24 cellular contexts compared by ENCODE assay signal in the genomic region with DNA sequence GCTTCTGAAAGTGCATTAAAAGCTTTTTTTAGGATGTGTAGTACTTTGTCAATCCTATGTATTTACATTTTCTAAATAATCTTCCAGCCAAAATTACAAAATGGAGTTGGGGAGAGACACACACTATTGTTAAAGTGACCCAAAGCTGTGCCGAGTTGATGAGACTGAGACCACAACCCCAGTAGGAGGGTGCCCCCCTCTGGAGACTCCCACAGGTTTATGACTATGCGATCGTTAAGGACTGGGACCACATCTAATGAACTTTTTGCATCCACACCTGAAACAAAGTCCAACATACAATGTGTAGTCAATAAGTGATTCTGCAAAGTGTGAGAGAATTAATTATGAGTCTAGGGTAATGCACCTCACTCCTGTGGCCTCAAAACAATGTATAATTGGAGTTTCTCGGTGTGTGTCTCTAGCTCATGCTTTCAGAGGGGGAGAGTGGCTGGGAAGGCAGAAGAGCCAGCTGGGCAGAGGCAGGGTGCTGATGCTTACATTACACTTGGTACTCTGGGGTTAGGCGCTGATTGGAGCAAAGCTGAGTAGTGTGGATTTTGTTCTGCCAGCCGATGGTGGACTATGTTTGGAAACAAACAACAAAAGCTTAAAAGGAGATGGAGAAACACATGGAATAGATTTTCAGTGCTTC.
DNase-seq lines count a peak whose midpoint lies in the region; ATAC-seq and TF ChIP-seq lines count a peak whose summit lies in the region.
"Had no signal": no experiment of that assay in that cellular context is flagged by ENCODE, and none has a peak within 500 bp of the region (broad histone marks: within the 10 kb centered on the region; RNA-seq: fewer than 3 reads in every experiment).

No MANE protein-coding gene starts in this region.

- H3K27me3 ChIP-seq in OCI-LY1 (ENCODE audit: insufficient read depth, low read length): no peaks in the 10 kb centered on the region
- H3K27me3 ChIP-seq: esophagus muscularis mucosa, pancreas, SJSA1, upper lobe of right lung had no signal

- no peaks in the 10 kb centered on the region for H4K20me1 ChIP-seq in OCI-LY1 (ENCODE audit: insufficient read depth, low read length)

- H3K9me2 ChIP-seq in OCI-LY1 (ENCODE audit: low read depth, low read length): no peaks in the 10 kb centered on the region

- DNase-seq in NCI-H748 (lab: John Stamatoyannopoulos, UW; ENCODE audit: unreplicated experiment) (peak; percentile 6), NCI-H748 treated with DMSO at 0.1 percent for 48 hours (lab: John Stamatoyannopoulos, UW) (no peak), glutamatergic neuron (no peak), progenitor cell of endocrine pancreas (ENCODE audit: low spot score, unreplicated experiment) (no peak), MCF 10A (ENCODE audit: unreplicated experiment) (no peak), H4 (ENCODE audit: low spot score) (no peak)
- DNase-seq: activated CD4-positive, alpha-beta T cell treated with anti-CD3 and anti-CD28 coated beads, Interleukin-2, amount 50 U/mL, for 4 hours; activated effector memory CD4-positive, alpha-beta T cell treated with Interleukin-2 at 50 U/mL for 16 hours; DND-41; effector memory CD4-positive, alpha-beta T cell; HFFc6; naive thymus-derived CD8-positive, alpha-beta T cell; NCI-H1436; NCI-H774; pancreas; upper lobe of right lung had no signal

- H3K36me3 Mint-ChIP-seq in glutamatergic neuron (ENCODE audit: unreplicated experiment): no peaks in the 10 kb centered on the region
- peaks cover 7% of the 10 kb centered on the region for H3K36me3 Mint-ChIP-seq in progenitor cell of endocrine pancreas (ENCODE audit: insufficient read depth)
- peaks cover 4% of the 10 kb centered on the region for H3K36me3 Mint-ChIP-seq in MCF 10A (ENCODE audit: insufficient read depth, unreplicated experiment)
- H3K36me3 Mint-ChIP-seq: naive thymus-derived CD8-positive, alpha-beta T cell had no signal

- H3K9me3 Mint-ChIP-seq in glutamatergic neuron (ENCODE audit: unreplicated experiment): no peaks in the 10 kb centered on the region
- H3K9me3 Mint-ChIP-seq in progenitor cell of endocrine pancreas (ENCODE audit: low read depth): no peaks in the 10 kb centered on the region
- H3K9me3 Mint-ChIP-seq in MCF 10A (ENCODE audit: unreplicated experiment): no peaks in the 10 kb centered on the region
- H3K9me3 Mint-ChIP-seq: T-helper 2 cell treated with Interferon-gamma antibody and Interleukin-4, amounts not matched to agents 5 μg/mL and 100 μg/mL, for 36 hours had no signal

- no peaks in the 10 kb centered on the region for H3K79me2 ChIP-seq in OCI-LY1 (ENCODE audit: insufficient read depth, low read length)

- no peak overlapping the region for H3K9ac ChIP-seq in OCI-LY1 (ENCODE audit: low read length)

- H3K27ac Mint-ChIP-seq in glutamatergic neuron (ENCODE audit: unreplicated experiment): peak overlapping the region; percentile 56
- H3K27ac Mint-ChIP-seq in progenitor cell of endocrine pancreas: no peak overlapping the region
- H3K27ac Mint-ChIP-seq in MCF 10A (ENCODE audit: low read depth, unreplicated experiment): no peak overlapping the region
- H3K27ac Mint-ChIP-seq: brain; HFFc6; memory B cell; naive thymus-derived CD8-positive, alpha-beta T cell; T-helper 2 cell treated with Interferon-gamma antibody and Interleukin-4, amounts not matched to agents 5 μg/mL and 100 μg/mL, for 36 hours had no signal

- intact Hi-C loops in MCF 10A (cut with micrococcal nuclease): loop anchor here (5.0 kb wide), 1 partner anchor 184 kb away; no protein-coding TSS in a partner anchor

- CTCF ChIA-PET in MCF 10A (lab: Yijun Ruan, JAX): interaction anchor here (0.7 to 1.1 kb wide), 4 partner anchors 30 to 188 kb away, joined by 3 to 4 read pairs (median 4); no protein-coding TSS in a partner anchor

- BruUV-seq in MCF 10A (replicated peaks; lab: Mats Ljungman, UMichigan): no TSS peak

- 0 out of 2 replicates have a peak, but pooled peaks cover 5% of the 10 kb centered on the region for H3K9me3 ChIP-seq in OCI-LY1 (ENCODE audit: low read length)
- H3K9me3 ChIP-seq: Caco-2, pancreas, SJSA1, upper lobe of right lung had no signal

- no peak overlapping the region for H3K27ac ChIP-seq in OCI-LY1 (ENCODE audit: low read depth, low read length, poor library complexity, severe bottlenecking)
- H3K27ac ChIP-seq: esophagus muscularis mucosa, pancreas, SJSA1, upper lobe of right lung had no signal

- no peak overlapping the region for H3K4me3 ChIP-seq in OCI-LY1 (ENCODE audit: low read depth, low read length, poor library complexity, severe bottlenecking)
- H3K4me3 ChIP-seq: esophagus muscularis mucosa, pancreas, SJSA1, upper lobe of right lung had no signal

- POLR2A ChIA-PET in MCF 10A (lab: Yijun Ruan, JAX): no interaction called here

- no peaks in the 10 kb centered on the region for H3K36me3 ChIP-seq in OCI-LY1 (ENCODE audit: insufficient read depth, low read length)
- H3K36me3 ChIP-seq: esophagus muscularis mucosa, pancreas, SJSA1, upper lobe of right lung had no signal

- no peak overlapping the region for H3K4me3 Mint-ChIP-seq in glutamatergic neuron (ENCODE audit: unreplicated experiment)
- no peak overlapping the region for H3K4me3 Mint-ChIP-seq in progenitor cell of endocrine pancreas (ENCODE audit: low read depth)
- no peak overlapping the region for H3K4me3 Mint-ChIP-seq in MCF 10A (ENCODE audit: unreplicated experiment)
- H3K4me3 Mint-ChIP-seq: brain; HFFc6; memory B cell; naive thymus-derived CD8-positive, alpha-beta T cell; T-helper 2 cell treated with Interferon-gamma antibody and Interleukin-4, amounts not matched to agents 5 μg/mL and 100 μg/mL, for 36 hours had no signal

- no peak overlapping the region for H2AFZ ChIP-seq in OCI-LY1 (ENCODE audit: low read length)

- H3K27me3 Mint-ChIP-seq in glutamatergic neuron (ENCODE audit: unreplicated experiment) (no peaks in the 10 kb centered on the region), progenitor cell of endocrine pancreas (no peaks in the 10 kb centered on the region), MCF 10A (ENCODE audit: insufficient read depth, unreplicated experiment) (peaks cover 11% of the 10 kb centered on the region)
- H3K27me3 Mint-ChIP-seq: memory B cell had no signal

- H3K4me1 Mint-ChIP-seq in glutamatergic neuron (ENCODE audit: low read depth, unreplicated experiment) (peaks cover 28% of the 10 kb centered on the region), progenitor cell of endocrine pancreas (ENCODE audit: low read depth) (peaks cover 4% of the 10 kb centered on the region), MCF 10A (ENCODE audit: insufficient read depth, unreplicated experiment) (no peaks in the 10 kb centered on the region)

- peaks cover 21% of the 10 kb centered on the region for H3K4me1 ChIP-seq in OCI-LY1 (ENCODE audit: insufficient read depth, low read length, severe bottlenecking)
- H3K4me1 ChIP-seq: Caco-2, esophagus muscularis mucosa, pancreas, SJSA1, upper lobe of right lung had no signal

- TF ChIP-seq CTCF in OCI-LY1 (IDR thresholded peaks at IDR 0.05; ENCODE audit: low read length): peak; percentile 47
- no peak for TF ChIP-seq CTCF in glutamatergic neuron (IDR thresholded peaks at IDR 0.05; ENCODE audit: partially characterized antibody, unreplicated experiment)
- peak; percentile 13 for TF ChIP-seq CTCF in progenitor cell of endocrine pancreas (IDR thresholded peaks at IDR 0.05; ENCODE audit: unreplicated experiment)
- no peak for TF ChIP-seq CTCF in MCF 10A (IDR thresholded peaks at IDR 0.05; ENCODE audit: unreplicated experiment)

- no peaks in the 10 kb centered on the region for H3F3A ChIP-seq in OCI-LY1 (ENCODE audit: insufficient read depth, low read length)

- no peak overlapping the region for H3K4me2 ChIP-seq in OCI-LY1 (ENCODE audit: low read length)

- no peak for ATAC-seq in HG03108 (IDR thresholded peaks at IDR 0.05; ENCODE audit: unreplicated experiment)
- ATAC-seq: naive thymus-derived CD8-positive, alpha-beta T cell; upper lobe of right lung had no signal

Comparison
In these comparisons a context has a peak if more than half of its experiments do, and no peak if none do; other contexts are left out.
1. CTCF ChIP-seq: peak in OCI-LY1 (single experiment) and progenitor cell of endocrine pancreas (single experiment); none in glutamatergic neuron (single experiment) and MCF 10A (single experiment).